14 cellular contexts compared by ENCODE assay signal in the genomic region with DNA sequence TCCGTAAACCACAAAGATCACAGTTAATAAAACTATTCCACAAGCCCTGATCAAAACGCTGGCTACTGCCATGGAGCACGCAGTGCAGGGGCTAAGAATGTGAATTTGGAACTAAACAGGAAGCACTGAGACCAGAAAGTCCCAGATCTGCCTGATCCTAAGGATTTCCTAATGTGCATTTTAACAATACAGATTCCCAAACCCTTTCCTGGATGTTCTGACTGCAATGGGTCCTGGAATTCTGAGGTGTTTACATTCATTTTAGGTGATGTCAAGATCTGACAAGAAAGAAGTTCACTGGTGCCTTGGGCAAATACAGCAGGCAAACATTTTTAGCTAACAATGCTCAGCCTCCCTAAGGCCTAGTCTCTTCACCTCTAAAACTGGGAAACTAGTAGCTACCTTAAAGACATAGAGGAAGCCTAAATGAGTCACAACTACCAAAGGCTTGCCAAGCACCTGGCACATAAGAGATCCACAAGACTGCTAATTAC. TPM values are rescaled to one million over a fixed set of nuclear protein-coding genes. Genes with fewer than 3 reads are reported as not detected.
DNase-seq lines count a peak whose midpoint lies in the region; ATAC-seq and TF ChIP-seq lines count a peak whose summit lies in the region.
"Had no signal": no experiment of that assay in that cellular context is flagged by ENCODE, and none has a peak within 500 bp of the region (broad histone marks: within the 10 kb centered on the region; RNA-seq: fewer than 3 reads in every experiment).

No MANE protein-coding gene starts in this region.

- H3K27ac ChIP-seq in left ventricle myocardium inferior (replicated peaks) (peak overlapping the region; percentile 74), muscle layer of duodenum (ENCODE audit: low read length) (peak overlapping the region; percentile 85)
- H3K27ac ChIP-seq: cardiac muscle cell, SK-N-MC had no signal

- H3K4me3 ChIP-seq in left ventricle myocardium inferior (no peak overlapping the region), muscle layer of duodenum (ENCODE audit: low read depth in 1 of 2, low read length in 2 of 2) (no peak overlapping the region)
- H3K4me3 ChIP-seq: cardiac muscle cell, SK-N-MC had no signal

- no peaks in the 10 kb centered on the region for H3K27me3 Mint-ChIP-seq in endothelial cell (ENCODE audit: unreplicated experiment)
- H3K27me3 Mint-ChIP-seq: B cell; natural killer cell treated with Interleukin-12 subunit alpha and Interleukin-12 subunit beta and Interleukin-15 and Interleukin-18, amount 100 ng/mL, for 72 hours had no signal

- H3K27me3 ChIP-seq in left ventricle myocardium inferior (ENCODE audit: low read depth) (no peaks in the 10 kb centered on the region), muscle layer of duodenum (ENCODE audit: low read depth, low read length) (no peaks in the 10 kb centered on the region)
- H3K27me3 ChIP-seq: cardiac muscle cell had no signal

- H3K4me1 Mint-ChIP-seq in endothelial cell (ENCODE audit: unreplicated experiment), result peaks cover 21% of the 10 kb centered on the region

- intact Hi-C loops in left ventricle myocardium inferior (cut with micrococcal nuclease) (no loop called here), cardiac septum (cut with DNase I) (no loop called here), sciatic nerve (cut with DNase I) (no loop called here)

- H3K36me3 ChIP-seq in left ventricle myocardium inferior (peaks cover 23% of the 10 kb centered on the region), muscle layer of duodenum (ENCODE audit: control insufficient read depth in 1 of 2, insufficient read depth in 2 of 2, low read length in 2 of 2) (peaks cover 17 to 18% of the 10 kb centered on the region in 2 donors)
- H3K36me3 ChIP-seq: cardiac muscle cell had no signal

- H3K4me3 Mint-ChIP-seq in endothelial cell (ENCODE audit: unreplicated experiment), result peak overlapping the region; percentile 21
- H3K4me3 Mint-ChIP-seq: B cell; natural killer cell treated with Interleukin-12 subunit alpha and Interleukin-12 subunit beta and Interleukin-15 and Interleukin-18, amount 100 ng/mL, for 72 hours had no signal

- DNase-seq in left ventricle myocardium inferior (no peak), cardiac septum (ENCODE audit: low spot score) (no peak), endothelial cell (ENCODE audit: low spot score) (no peak), sciatic nerve (ENCODE audit: low spot score) (no peak), NCI-H1436 treated with DMSO at 0.1 percent for 48 hours (lab: John Stamatoyannopoulos, UW) (no peak)
- no peak for DNase-seq in effector CD4-positive, alpha-beta T cell
- DNase-seq: hypothalamus; stimulated activated CD4-positive, alpha-beta T cell treated with anti-CD3 and anti-CD28 coated beads, Interleukin-2, amount 100 ng/mL, for 48 hours had no signal

- H3K27ac Mint-ChIP-seq in endothelial cell (ENCODE audit: unreplicated experiment), result peak overlapping the region; percentile 96

- no peak for TF ChIP-seq CTCF in left ventricle myocardium inferior (IDR thresholded peaks at IDR 0.05; ENCODE audit: borderline replicate concordance)
- no peak for TF ChIP-seq CTCF in endothelial cell (IDR thresholded peaks at IDR 0.05; ENCODE audit: unreplicated experiment)

- no peaks in the 10 kb centered on the region for H3K9me3 Mint-ChIP-seq in endothelial cell (ENCODE audit: unreplicated experiment)
- H3K9me3 Mint-ChIP-seq: natural killer cell treated with Interleukin-12 subunit alpha and Interleukin-12 subunit beta and Interleukin-15 and Interleukin-18, amount 100 ng/mL, for 72 hours had no signal

- H3K9me3 ChIP-seq in left ventricle myocardium inferior (replicated peaks), result no peaks in the 10 kb centered on the region
- no peaks in the 10 kb centered on the region for H3K9me3 ChIP-seq in muscle layer of duodenum (ENCODE audit: control insufficient read depth in 1 of 2, low read length in 2 of 2)

- ATAC-seq in GM19455 (IDR thresholded peaks at IDR 0.05; ENCODE audit: unreplicated experiment) (no peak), sciatic nerve (no peak)
- ATAC-seq: natural killer cell treated with Interleukin-12 subunit alpha and Interleukin-12 subunit beta and Interleukin-15 and Interleukin-18, amount 100 ng/mL, for 72 hours had no signal

- H3K4me1 ChIP-seq in left ventricle myocardium inferior (peaks cover 33% of the 10 kb centered on the region), muscle layer of duodenum (ENCODE audit: control insufficient read depth in 1 of 2, insufficient read depth in 2 of 2, low read length in 2 of 2) (peaks cover 0 to 15% of the 10 kb centered on the region in 2 donors)

- H3K36me3 Mint-ChIP-seq in endothelial cell (ENCODE audit: low read depth, unreplicated experiment), result peaks cover 6% of the 10 kb centered on the region

RNA-seq across cellular contexts. Expression of a gene that starts 10.3 kb away (rescaled TPM):
- total RNA-seq in left ventricle myocardium inferior, result 38.6 TPM
- total RNA-seq in cardiac septum, result 27.2 TPM
- 21.0 TPM for total RNA-seq in endothelial cell (ENCODE audit: unreplicated experiment)
- total RNA-seq in sciatic nerve, result 39.5 TPM

RNA-seq across cellular contexts. Expression of a gene that starts 55.0 kb away (rescaled TPM):
- total RNA-seq in left ventricle myocardium inferior (3.2 TPM), cardiac septum (3.0 TPM), endothelial cell (ENCODE audit: unreplicated experiment) (5.7 TPM), sciatic nerve (8.3 TPM)

RNA-seq across cellular contexts. Expression of a gene that starts 55.5 kb away (rescaled TPM):
- total RNA-seq in left ventricle myocardium inferior (12.0 TPM), cardiac septum (22.0 TPM), endothelial cell (ENCODE audit: unreplicated experiment) (45.7 TPM), sciatic nerve (62.8 TPM)
